In genomic region chr11:30424851-30425250, GRCh38 we compare ENCODE assay signal across 18 cellular contexts.
"Had no signal": no experiment of that assay in that cellular context is flagged by ENCODE, and none has a peak within 500 bp of the region (broad histone marks: within the 10 kb centered on the region; RNA-seq: fewer than 3 reads in every experiment).

No MANE protein-coding gene starts in this region.

- H3K4me1 ChIP-seq: adrenal gland, foreskin keratinocyte had no signal

- H3K36me3 Mint-ChIP-seq: activated naive CD4-positive, alpha-beta T cell treated with anti-CD3 and anti-CD28 coated beads, Interleukin-2, amount 50 U/mL, for 24 hours; naive thymus-derived CD8-positive, alpha-beta T cell had no signal

- H3K27ac ChIP-seq: adrenal gland, foreskin keratinocyte, right atrium auricular region had no signal

- ATAC-seq: foreskin keratinocyte; left colon; naive thymus-derived CD8-positive, alpha-beta T cell; stimulated activated naive CD8-positive, alpha-beta T cell treated with anti-CD3 and anti-CD28 coated beads, Interleukin-15, Interleukin-2, amounts not matched to agents 100 U/mL and 50 U/mL, for 24 hours had no signal

- H3K9me3 Mint-ChIP-seq: activated CD4-positive, alpha-beta memory T cell treated with anti-CD3 and anti-CD28 coated beads, Interleukin-2, amount 10 ng/mL, durations not matched to agents 7 days and 5 days; activated naive CD4-positive, alpha-beta T cell treated with anti-CD3 and anti-CD28 coated beads, Interleukin-2, amount 50 U/mL, for 24 hours; activated T-cell treated with anti-CD3 and anti-CD28 coated beads, Interleukin-2, amount 50 U/mL, for 24 hours; central memory CD8-positive, alpha-beta T cell; naive thymus-derived CD8-positive, alpha-beta T cell had no signal

- H3K4me3 Mint-ChIP-seq: activated CD4-positive, alpha-beta memory T cell treated with anti-CD3 and anti-CD28 coated beads, Interleukin-2, amount 10 ng/mL, durations not matched to agents 7 days and 5 days; activated naive CD4-positive, alpha-beta T cell treated with anti-CD3 and anti-CD28 coated beads, Interleukin-2, amount 50 U/mL, for 24 hours; activated T-cell treated with anti-CD3 and anti-CD28 coated beads, Interleukin-2, amount 50 U/mL, for 24 hours; central memory CD8-positive, alpha-beta T cell; naive thymus-derived CD8-positive, alpha-beta T cell had no signal

- H3K4me1 Mint-ChIP-seq: activated CD4-positive, alpha-beta memory T cell treated with anti-CD3 and anti-CD28 coated beads, Interleukin-2, amount 10 ng/mL, durations not matched to agents 7 days and 5 days; activated naive CD4-positive, alpha-beta T cell treated with anti-CD3 and anti-CD28 coated beads, Interleukin-2, amount 50 U/mL, for 24 hours; central memory CD8-positive, alpha-beta T cell; naive thymus-derived CD8-positive, alpha-beta T cell had no signal

- DNase-seq: activated CD4-positive, alpha-beta memory T cell treated with anti-CD3 and anti-CD28 coated beads, Interleukin-2, amount 10 ng/mL, durations not matched to agents 7 days and 5 days; activated effector memory CD4-positive, alpha-beta T cell treated with Interleukin-2 at 50 U/mL for 16 hours; activated T-cell treated with anti-CD3 and anti-CD28 coated beads, Interleukin-2, amount 50 U/mL, for 24 hours; adrenal gland; effector memory CD4-positive, alpha-beta T cell; foreskin keratinocyte; left colon; naive thymus-derived CD8-positive, alpha-beta T cell; stimulated activated CD4-positive, alpha-beta T cell treated with anti-CD3 and anti-CD28 coated beads, Interleukin-4, amount 100 ng/mL, for 4 hours; stimulated activated CD8-positive, alpha-beta memory T cell treated with anti-CD3 and anti-CD28 coated beads, Interleukin-4, amount 100 ng/mL, for 48 hours; stimulated activated naive CD8-positive, alpha-beta T cell treated with anti-CD3 and anti-CD28 coated beads, Interleukin-15, Interleukin-2, amounts not matched to agents 100 U/mL and 50 U/mL, for 24 hours; T-helper 1 cell; T1000; trophoblast cell had no signal

- H3K4me2 ChIP-seq: smooth muscle cell had no signal

- H3K27ac Mint-ChIP-seq: activated CD4-positive, alpha-beta memory T cell treated with anti-CD3 and anti-CD28 coated beads, Interleukin-2, amount 10 ng/mL, durations not matched to agents 7 days and 5 days; activated naive CD4-positive, alpha-beta T cell treated with anti-CD3 and anti-CD28 coated beads, Interleukin-2, amount 50 U/mL, for 24 hours; activated T-cell treated with anti-CD3 and anti-CD28 coated beads, Interleukin-2, amount 50 U/mL, for 24 hours; naive thymus-derived CD8-positive, alpha-beta T cell had no signal

- H3K36me3 ChIP-seq: adrenal gland, right atrium auricular region had no signal

- H3K9me3 ChIP-seq: adrenal gland, right atrium auricular region had no signal

- H3K4me3 ChIP-seq: adrenal gland, right atrium auricular region, smooth muscle cell had no signal

- H3K27me3 ChIP-seq: adrenal gland, right atrium auricular region had no signal
